ENCODE assay signal across 8 cellular contexts in the genomic region with DNA sequence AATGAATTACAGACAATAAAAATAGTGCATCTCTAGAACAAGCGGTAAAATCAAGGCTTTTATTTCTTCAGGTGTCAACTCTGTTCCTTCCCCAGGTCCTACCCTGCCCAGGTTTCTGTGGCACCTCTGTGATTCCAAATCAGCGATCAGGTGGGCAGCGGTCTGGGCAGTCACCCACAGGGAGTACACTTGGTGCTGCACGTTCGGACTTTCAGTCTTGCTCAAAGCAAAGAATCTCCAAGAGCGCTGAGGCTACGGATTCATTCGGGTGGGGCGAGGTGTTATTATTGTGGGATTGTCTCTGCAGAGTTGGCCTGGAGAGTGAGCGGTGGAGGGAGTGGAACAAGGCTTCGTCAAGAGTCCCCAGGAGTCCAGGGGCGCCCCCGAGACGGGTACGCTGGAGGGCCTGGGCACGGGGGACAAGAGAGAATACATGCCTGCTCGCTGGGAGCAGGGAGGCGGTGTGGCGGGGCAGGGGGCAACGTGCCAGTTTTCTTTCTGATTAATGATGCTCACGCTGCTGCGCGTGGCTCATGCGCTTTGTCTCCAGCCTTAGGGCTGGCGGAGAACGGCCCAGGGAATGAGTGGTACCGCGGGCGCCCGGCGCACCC. TPM values are rescaled to one million over a fixed set of nuclear protein-coding genes. Genes with fewer than 3 reads are reported as not detected.
DNase-seq lines count a peak whose midpoint lies in the region; ATAC-seq and TF ChIP-seq lines count a peak whose summit lies in the region.
"Had no signal": no experiment of that assay in that cellular context is flagged by ENCODE, and none has a peak within 500 bp of the region (broad histone marks: within the 10 kb centered on the region; RNA-seq: fewer than 3 reads in every experiment).

No MANE protein-coding gene starts in this region.

- DNase-seq in brain microvascular endothelial cell (no peak), right lobe of liver (peak in 1 of 3 donors; percentile 43), HEK293T (ENCODE audit: extremely low spot score) (no peak), COLO829 (ENCODE audit: low spot score) (no peak)

- H3K9me3 ChIP-seq in HUES64 (ENCODE audit: insufficient read depth, low read depth, low read length), result peaks cover 2% of the 10 kb centered on the region; the same call in 1 of the 2 replicates
- no peaks in the 10 kb centered on the region for H3K9me3 ChIP-seq in right lobe of liver
- H3K9me3 ChIP-seq in subcutaneous abdominal adipose tissue (ENCODE audit: control insufficient read depth in 5 of 5, low read length in 5 of 5), result no peaks in the 10 kb centered on the region

- H3K9ac ChIP-seq in HUES64 (ENCODE audit: low read depth, low read length) (no peak overlapping the region), subcutaneous abdominal adipose tissue (ENCODE audit: low read length in 5 of 5) (no peak overlapping the region)

- H3K27me3 ChIP-seq in HUES64 (ENCODE audit: insufficient read depth, low read length) (peaks cover 66% of the 10 kb centered on the region), brain microvascular endothelial cell (replicated peaks) (no peaks in the 10 kb centered on the region), right lobe of liver (peaks cover 0 to 5% of the 10 kb centered on the region in 2 donors), subcutaneous abdominal adipose tissue (ENCODE audit: control insufficient read depth in 5 of 5, insufficient read depth in 4 of 5, low read length in 5 of 5) (peaks cover 0 to 17% (median 6%) of the 10 kb centered on the region in 5 donors)

- H3K27ac ChIP-seq in HUES64 (ENCODE audit: low read depth, low read length) (no peak overlapping the region), brain microvascular endothelial cell (no peak overlapping the region), right lobe of liver (no peak overlapping the region), subcutaneous abdominal adipose tissue (ENCODE audit: low read depth, low read length) (no peak overlapping the region)

- CTCF ChIA-PET in HEK293T (lab: Yijun Ruan, JAX), result no interaction called here

- TF ChIP-seq CTCF in brain microvascular endothelial cell (IDR thresholded peaks at IDR 0.05; ENCODE audit: low read depth, low read length, missing control alignments) (no peak), right lobe of liver (IDR thresholded peaks at IDR 0.05) (no peak)

- no peak for ATAC-seq in right lobe of liver
- no peak for ATAC-seq in GM18873 (IDR thresholded peaks at IDR 0.05; ENCODE audit: low FRiP score, unreplicated experiment)

- in situ Hi-C loops in brain microvascular endothelial cell (cut with HindIII; ENCODE audit: low pct_ligation_motif_present, low sequenced_read_pairs), result no loop called here

- intact Hi-C loops in right lobe of liver (cut with DNase I), result no loop called here

- POLR2A ChIA-PET in HEK293T (lab: Yijun Ruan, JAX), result no interaction called here

- WGBS in HUES64, result 36% methylated on average over 31 of the region's 31 CpGs
- 71% methylated on average over 13 of the region's 31 CpGs for WGBS in right lobe of liver (ENCODE audit: insufficient coverage, low coverage, low lambda C conversion rate, missing lambda C conversion rate)

- H3K4me3 ChIP-seq in HUES64 (ENCODE audit: low read length) (peak overlapping the region; percentile 52), brain microvascular endothelial cell (ENCODE audit: low read depth, low read length) (peak overlapping the region; percentile 74), right lobe of liver (peak overlapping the region; percentile 37 to 53 (median 46)), subcutaneous abdominal adipose tissue (ENCODE audit: low read depth in 1 of 5, low read length in 5 of 5) (peak overlapping the region in 3 of 5 donors; percentile 69 to 80 (median 80))

- no peaks in the 10 kb centered on the region for H3K36me3 ChIP-seq in HUES64 (ENCODE audit: insufficient read depth, low read length)
- no peaks in the 10 kb centered on the region for H3K36me3 ChIP-seq in brain microvascular endothelial cell (replicated peaks)
- H3K36me3 ChIP-seq in right lobe of liver, result no peaks in the 10 kb centered on the region
- H3K36me3 ChIP-seq in subcutaneous abdominal adipose tissue (ENCODE audit: control insufficient read depth in 5 of 5, insufficient read depth in 5 of 5, low read length in 5 of 5), result no peaks in the 10 kb centered on the region

- no peak for TF ChIP-seq POLR2A in right lobe of liver (IDR thresholded peaks at IDR 0.05)

- H3K4me1 ChIP-seq in HUES64 (ENCODE audit: insufficient read depth, low read length), result no peaks in the 10 kb centered on the region
- H3K4me1 ChIP-seq in right lobe of liver, result peaks cover 0 to 6% (median 0%) of the 10 kb centered on the region in 4 donors
- peaks cover 0 to 29% (median 15%) of the 10 kb centered on the region in 5 donors for H3K4me1 ChIP-seq in subcutaneous abdominal adipose tissue (ENCODE audit: control insufficient read depth in 5 of 5, insufficient read depth in 5 of 5, low read length in 5 of 5)

TF ChIP-seq in HEK293T, 16 proteins besides CTCF, POLR2A, EP300 and RAD21:
- no peak for TF ChIP-seq ZNF384 (IDR thresholded peaks at IDR 0.05)
- no peak for TF ChIP-seq BHLHE40 (IDR thresholded peaks at IDR 0.05; ENCODE audit: borderline replicate concordance)
- no peak for TF ChIP-seq CTBP1 (IDR thresholded peaks at IDR 0.05; ENCODE audit: borderline replicate concordance)
- no peak for TF ChIP-seq FOXM1 (IDR thresholded peaks at IDR 0.05; ENCODE audit: borderline replicate concordance)
- TF ChIP-seq FOXA1 (IDR thresholded peaks at IDR 0.05), result no peak
- TF ChIP-seq FOXK2 (IDR thresholded peaks at IDR 0.05), result no peak
- no peak for TF ChIP-seq LEF1 (IDR thresholded peaks at IDR 0.05; ENCODE audit: borderline replicate concordance)
- no peak for TF ChIP-seq HDGF (IDR thresholded peaks at IDR 0.05; ENCODE audit: borderline replicate concordance)
- no peak for TF ChIP-seq SUZ12 (IDR thresholded peaks at IDR 0.05)
- TF ChIP-seq, protein P1, sequence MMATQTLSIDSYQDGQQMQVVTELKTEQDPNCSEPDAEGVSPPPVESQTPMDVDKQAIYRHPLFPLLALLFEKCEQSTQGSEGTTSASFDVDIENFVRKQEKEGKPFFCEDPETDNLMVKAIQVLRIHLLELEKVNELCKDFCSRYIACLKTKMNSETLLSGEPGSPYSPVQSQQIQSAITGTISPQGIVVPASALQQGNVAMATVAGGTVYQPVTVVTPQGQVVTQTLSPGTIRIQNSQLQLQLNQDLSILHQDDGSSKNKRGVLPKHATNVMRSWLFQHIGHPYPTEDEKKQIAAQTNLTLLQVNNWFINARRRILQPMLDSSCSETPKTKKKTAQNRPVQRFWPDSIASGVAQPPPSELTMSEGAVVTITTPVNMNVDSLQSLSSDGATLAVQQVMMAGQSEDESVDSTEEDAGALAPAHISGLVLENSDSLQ (IDR thresholded peaks at IDR 0.05), result no peak
- no peak for TF ChIP-seq TARDBP (IDR thresholded peaks at IDR 0.05)
- TF ChIP-seq NFRKB (IDR thresholded peaks at IDR 0.05), result no peak
- TF ChIP-seq L3MBTL2 (conservative IDR thresholded peaks at IDR 0.05), result no peak
- TF ChIP-seq ELF4 (IDR thresholded peaks at IDR 0.05), result no peak
- no peak for TF ChIP-seq ARNT (IDR thresholded peaks at IDR 0.05)
- TF ChIP-seq SP1 (IDR thresholded peaks at IDR 0.05), result no peak

RNA-seq across cellular contexts. Expression of a gene that starts 0.6 kb away (rescaled TPM):
- polyA plus RNA-seq in HUES64 (2013, experiment 1 of 2), result 0.15 TPM
- polyA plus RNA-seq in HUES64 (2013, experiment 2 of 2), result not detected
- 1 to 10 TPM in 2 of 6 experiments, under 1 TPM in 3, not detected in 1; 0.51 to 1.8 (median 0.92) TPM for total RNA-seq in right lobe of liver
- polyA plus RNA-seq: keratinocyte had no signal
